ENCODE assay signal across 25 cellular contexts in genomic region chrX:70264784-70265183, GRCh38. TPM values are rescaled to one million over a fixed set of nuclear protein-coding genes. Genes with fewer than 3 reads are reported as not detected.
"Had no signal": no experiment of that assay in that cellular context is flagged by ENCODE, and none has a peak within 500 bp of the region (broad histone marks: within the 10 kb centered on the region; RNA-seq: fewer than 3 reads in every experiment).

No MANE protein-coding gene starts in this region.

- DNase-seq: activated CD4-positive, alpha-beta T cell treated with anti-CD3 and anti-CD28 coated beads, Interleukin-2, amount 50 U/mL, for 1 hour; activated CD8-positive, alpha-beta memory T cell treated with anti-CD3 and anti-CD28 coated beads, Interleukin-2, amount 50 U/mL, for 4 hours; activated effector memory CD4-positive, alpha-beta T cell treated with anti-CD3 and anti-CD28 coated beads, Interleukin-2, amount 50 U/mL, for 16 hours; activated T-cell treated with anti-CD3 and anti-CD28 coated beads, Interleukin-2, amount 50 U/mL, for 72 hours; adrenal gland; endodermal cell; kidney glomerular epithelial cell; left ventricle myocardium superior; nephron progenitor cell; occipital lobe; retina; stimulated activated CD4-positive, alpha-beta T cell treated with anti-CD3 and anti-CD28 coated beads, Interleukin-12 subunit alpha, Interleukin-12 subunit beta, amount 100 ng/mL, for 4 hours; stimulated activated CD4-positive, alpha-beta T cell treated with anti-CD3 and anti-CD28 coated beads, Interleukin-1b, Interleukin-23, amount 100 ng/mL, for 48 hours; stimulated activated CD8-positive, alpha-beta memory T cell treated with anti-CD3 and anti-CD28 coated beads, Interleukin-4, amount 100 ng/mL, for 48 hours; stimulated activated naive CD4-positive, alpha-beta T cell; T-helper 9 cell had no signal

- H3K27ac Mint-ChIP-seq: activated naive CD4-positive, alpha-beta T cell treated with anti-CD3 and anti-CD28 coated beads, Interleukin-2, amount 50 U/mL, for 72 hours; activated T-cell treated with anti-CD3 and anti-CD28 coated beads, Interleukin-2, amount 50 U/mL, for 72 hours; endodermal cell; nephron progenitor cell had no signal

- H3K27ac ChIP-seq: adrenal gland, epithelial cell of prostate had no signal

- H3K27me3 ChIP-seq: adrenal gland had no signal

- H3K4me1 ChIP-seq: adrenal gland had no signal

- H3K9me3 ChIP-seq: adrenal gland had no signal

- H3K36me3 Mint-ChIP-seq: activated naive CD4-positive, alpha-beta T cell treated with anti-CD3 and anti-CD28 coated beads, Interleukin-2, amount 50 U/mL, for 72 hours had no signal

- H3K4me3 Mint-ChIP-seq: activated T-cell treated with anti-CD3 and anti-CD28 coated beads, Interleukin-2, amount 50 U/mL, for 72 hours; endodermal cell; nephron progenitor cell had no signal

- H3K36me3 ChIP-seq: adrenal gland had no signal

- H3K4me3 ChIP-seq: adrenal gland had no signal

- ATAC-seq: activated CD4-positive, CD25-positive, alpha-beta regulatory T cell treated with anti-CD3 and anti-CD28 coated beads, Interleukin-2, amount 50 U/mL, for 24 hours; activated naive CD4-positive, alpha-beta T cell treated with anti-CD3 and anti-CD28 coated beads, Interleukin-2, amount 50 U/mL, for 72 hours; activated T-cell treated with anti-CD3 and anti-CD28 coated beads, Interleukin-2, amount 50 U/mL, for 72 hours; left ventricle myocardium superior had no signal

- H3K4me1 Mint-ChIP-seq: nephron progenitor cell had no signal

- H3K9me3 Mint-ChIP-seq: activated naive CD4-positive, alpha-beta T cell treated with anti-CD3 and anti-CD28 coated beads, Interleukin-2, amount 50 U/mL, for 72 hours; activated T-cell treated with anti-CD3 and anti-CD28 coated beads, Interleukin-2, amount 50 U/mL, for 72 hours had no signal

- FAIRE-seq: colon, frontal cortex had no signal

RNA-seq across cellular contexts. Expression of gene ARR3, which starts 3.4 kb away (rescaled TPM):
- total RNA-seq: activated naive CD4-positive, alpha-beta T cell treated with anti-CD3 and anti-CD28 coated beads, Interleukin-2, amount 50 U/mL, for 72 hours; activated T-cell treated with anti-CD3 and anti-CD28 coated beads, Interleukin-2, amount 50 U/mL, for 72 hours; adrenal gland; endodermal cell; fibroblast of lung; frontal cortex; left ventricle myocardium superior; myocyte; occipital lobe; posterior vena cava; ureter had no signal

RNA-seq across cellular contexts. Expression of gene P2RY4, which starts 4.8 kb away (rescaled TPM):
- total RNA-seq: frontal cortex, left ventricle myocardium superior, myocyte had no signal

RNA-seq across cellular contexts. Expression of gene RAB41, which starts 17.2 kb away (rescaled TPM):
- total RNA-seq: activated naive CD4-positive, alpha-beta T cell treated with anti-CD3 and anti-CD28 coated beads, Interleukin-2, amount 50 U/mL, for 72 hours; activated T-cell treated with anti-CD3 and anti-CD28 coated beads, Interleukin-2, amount 50 U/mL, for 72 hours; adrenal gland; endodermal cell; fibroblast of lung; frontal cortex; left ventricle myocardium superior; myocyte; occipital lobe; posterior vena cava; ureter had no signal
